Comparison of ENCODE assay signal across 8 cellular contexts in the genomic region with DNA sequence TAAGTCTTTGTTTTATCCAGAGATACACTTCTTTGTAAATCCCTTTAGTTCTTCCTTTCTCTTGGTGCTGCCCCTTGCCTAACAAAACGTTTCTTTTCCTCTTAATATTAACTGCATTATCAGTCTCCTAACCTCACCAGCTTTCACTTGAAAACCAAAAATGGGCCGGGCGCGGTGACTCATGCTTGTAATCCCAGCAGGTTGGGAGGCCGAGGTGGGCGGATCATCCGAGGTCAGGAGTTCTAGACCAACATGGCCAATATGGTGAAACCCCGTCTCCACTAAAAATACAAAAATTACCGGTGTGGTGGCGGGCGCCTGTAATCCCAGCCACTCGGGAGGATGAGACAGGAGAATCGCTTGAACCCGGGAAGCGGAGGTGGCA.
DNase-seq lines count a peak whose midpoint lies in the region; ATAC-seq and TF ChIP-seq lines count a peak whose summit lies in the region.

No MANE protein-coding gene starts in this region.

- H3K27ac Mint-ChIP-seq in stimulated activated effector memory CD8-positive, alpha-beta T cell treated with anti-CD3 and anti-CD28 coated beads, Interleukin-12 subunit alpha, Interleukin-12 subunit beta, amount 100 ng/mL, for 72 hours = no peak overlapping the region

- DNase-seq in DMS53 treated with DMSO at 0.1 percent for 48 hours (lab: John Stamatoyannopoulos, UW; ENCODE audit: unreplicated experiment) (peak; percentile 16), colonic mucosa (no peak), AG08396 (ENCODE audit: low spot score) (no peak), epidermal melanocyte (ENCODE audit: insufficient read length, low spot score) (no peak), NCI-H345 treated with DMSO at 0.1 percent for 48 hours (lab: John Stamatoyannopoulos, UW; ENCODE audit: unreplicated experiment) (no peak)
- DNase-seq in stimulated activated effector memory CD8-positive, alpha-beta T cell treated with anti-CD3 and anti-CD28 coated beads, Interleukin-12 subunit alpha, Interleukin-12 subunit beta, amount 100 ng/mL, for 72 hours (ENCODE audit: low spot score in 2 of 2) = no peak

- H3K9ac ChIP-seq in colonic mucosa (ENCODE audit: low read depth in 2 of 2, low read length in 2 of 2) = no peak overlapping the region

- H3K27ac ChIP-seq in colonic mucosa = no peak overlapping the region

- H3K4me1 ChIP-seq in colonic mucosa = no peaks in the 10 kb centered on the region

- H3K27me3 ChIP-seq in colonic mucosa = no peaks in the 10 kb centered on the region

- H3K4me3 Mint-ChIP-seq in stimulated activated effector memory CD8-positive, alpha-beta T cell treated with anti-CD3 and anti-CD28 coated beads, Interleukin-12 subunit alpha, Interleukin-12 subunit beta, amount 100 ng/mL, for 72 hours = no peak overlapping the region

- H3K4me3 ChIP-seq in colonic mucosa = no peak overlapping the region

- no peaks in the 10 kb centered on the region for H3K9me3 ChIP-seq in colonic mucosa

- H3K36me3 Mint-ChIP-seq in stimulated activated effector memory CD8-positive, alpha-beta T cell treated with anti-CD3 and anti-CD28 coated beads, Interleukin-12 subunit alpha, Interleukin-12 subunit beta, amount 100 ng/mL, for 72 hours = no peaks in the 10 kb centered on the region

- no peaks in the 10 kb centered on the region for H3K36me3 ChIP-seq in colonic mucosa

- H3K4me1 Mint-ChIP-seq in stimulated activated effector memory CD8-positive, alpha-beta T cell treated with anti-CD3 and anti-CD28 coated beads, Interleukin-12 subunit alpha, Interleukin-12 subunit beta, amount 100 ng/mL, for 72 hours = no peaks in the 10 kb centered on the region

- intact Hi-C loops in colonic mucosa (cut with DNase I) = no loop called here

- peaks cover 8% of the 10 kb centered on the region for H3K9me3 Mint-ChIP-seq in stimulated activated effector memory CD8-positive, alpha-beta T cell treated with anti-CD3 and anti-CD28 coated beads, Interleukin-12 subunit alpha, Interleukin-12 subunit beta, amount 100 ng/mL, for 72 hours

- peak; percentile 9 for TF ChIP-seq CTCF in colonic mucosa (IDR thresholded peaks at IDR 0.05)

- ATAC-seq in GM21390 (IDR thresholded peaks at IDR 0.05; ENCODE audit: unreplicated experiment) = peak; percentile 20
- ATAC-seq in HG03575 (IDR thresholded peaks at IDR 0.05; ENCODE audit: extremely low read depth, insufficient number of reproducible peaks, low FRiP score, unreplicated experiment) = peak; percentile 18
- ATAC-seq in stimulated activated effector memory CD8-positive, alpha-beta T cell treated with anti-CD3 and anti-CD28 coated beads, Interleukin-12 subunit alpha, Interleukin-12 subunit beta, amount 100 ng/mL, for 72 hours = no peak
